Comparison of ENCODE assay signal across 7 cellular contexts in genomic region chr2:130548418-130548817, GRCh38. TPM values are rescaled to one million over a fixed set of nuclear protein-coding genes. Genes with fewer than 3 reads are reported as not detected.
"Had no signal": no experiment of that assay in that cellular context is flagged by ENCODE, and none has a peak within 500 bp of the region (broad histone marks: within the 10 kb centered on the region; RNA-seq: fewer than 3 reads in every experiment).

No MANE protein-coding gene starts in this region.

RNA-seq across cellular contexts. Expression of gene CFC1B, which starts 27.4 kb away (rescaled TPM):
- total RNA-seq: GM23248, GM23338, H1, H4, H7, H9, HFFc6 had no signal
- polyA plus RNA-seq: GM23248, GM23338 had no signal

RNA-seq across cellular contexts. Expression of gene POTEI, which starts 39.3 kb away (rescaled TPM):
- total RNA-seq: GM23248, HFFc6 had no signal
- polyA plus RNA-seq: GM23248 had no signal

RNA-seq across cellular contexts. Expression of gene CFC1, which starts 51.0 kb away (rescaled TPM):
- total RNA-seq: GM23248, GM23338, H1, HFFc6 had no signal
- polyA plus RNA-seq: GM23248 had no signal
